Comparison of ENCODE assay signal across 19 cellular contexts in genomic region chr6:162772466-162772865, GRCh38. TPM values are rescaled to one million over a fixed set of nuclear protein-coding genes. Genes with fewer than 3 reads are reported as not detected.
A peak's percentile ranks its signal among the peaks of the same experiment; 100 is the strongest.
DNase-seq lines count a peak whose midpoint lies in the region; FAIRE-seq and TF ChIP-seq lines count a peak whose summit lies in the region.
"Had no signal": no experiment of that assay in that cellular context is flagged by ENCODE, and none has a peak within 500 bp of the region (broad histone marks: within the 10 kb centered on the region; RNA-seq: fewer than 3 reads in every experiment).

No MANE protein-coding gene starts in this region.

- peak overlapping the region; percentile 22 for H3K4me3 Mint-ChIP-seq in neural crest cell
- H3K4me3 Mint-ChIP-seq: B cell; CD4-positive, CD25-positive, alpha-beta regulatory T cell; CD8-positive, alpha-beta T cell; HFFc6 had no signal

- no peak for TF ChIP-seq CTCF in neural crest cell (conservative IDR thresholded peaks at IDR 0.05)

- no peaks in the 10 kb centered on the region for H3K27me3 Mint-ChIP-seq in neural crest cell (ENCODE audit: low read depth)
- H3K27me3 Mint-ChIP-seq: B cell; CD4-positive, CD25-positive, alpha-beta regulatory T cell had no signal

- H3K36me3 Mint-ChIP-seq in neural crest cell (ENCODE audit: low read depth) = peaks cover 4% of the 10 kb centered on the region
- H3K36me3 Mint-ChIP-seq: CD4-positive, CD25-positive, alpha-beta regulatory T cell; CD8-positive, alpha-beta T cell had no signal

- peaks cover 15% of the 10 kb centered on the region for H3K9me3 Mint-ChIP-seq in neural crest cell

- H3K4me1 Mint-ChIP-seq in neural crest cell = peaks cover 41% of the 10 kb centered on the region
- H3K4me1 Mint-ChIP-seq: B cell had no signal

- peak; percentile 24 for DNase-seq in ELF-1 (ENCODE audit: low read depth, low spot score)
- peak; percentile 23 for DNase-seq in left kidney (ENCODE audit: low read depth, low spot score)
- no peak for DNase-seq in neural crest cell (ENCODE audit: low read depth, low spot score)
- peak; percentile 69 for DNase-seq in renal cortical epithelial cell (ENCODE audit: low read depth)
- DNase-seq in NCI-H345 (lab: John Stamatoyannopoulos, UW) = no peak
- DNase-seq in HTR-8/SVneo (ENCODE audit: insufficient read length, low spot score) = no peak
- no peak for DNase-seq in OCI-M2 (lab: John Stamatoyannopoulos, UW; ENCODE audit: unreplicated experiment)
- DNase-seq: Caco-2; CD4-positive, CD25-positive, alpha-beta regulatory T cell; CD8-positive, alpha-beta T cell; DMS153; DND-41; GDM1; GOT3; HFFc6 had no signal

- no peak for FAIRE-seq in HTR-8/SVneo (lab: Jason Lieb, UNC)
- FAIRE-seq: A204.1, GM12878, H54 had no signal

- H3K27ac Mint-ChIP-seq in neural crest cell (ENCODE audit: unreplicated experiment) = peak overlapping the region; percentile 6
- H3K27ac Mint-ChIP-seq: B cell; CD4-positive, CD25-positive, alpha-beta regulatory T cell; CD8-positive, alpha-beta T cell; HFFc6 had no signal

RNA-seq across cellular contexts. Expression of gene PACRG, which starts 44.7 kb away (rescaled TPM):
- total RNA-seq in neural crest cell (0.59 and 1.8 TPM in 2 replicates), renal cortical epithelial cell (2.5 TPM in 1 of 2 replicates, not detected in the other)
- total RNA-seq: B cell, Caco-2, GM12878, HFFc6 had no signal

RNA-seq across cellular contexts. Expression of gene PRKN, which starts 44.9 kb away (rescaled TPM):
- total RNA-seq in neural crest cell (2.0 and 3.2 TPM in 2 replicates), renal cortical epithelial cell (3.6 and 3.8 TPM in 2 replicates)

Comparison
In these comparisons a context has a peak if more than half of its experiments do, and no peak if none do; other contexts are left out.
1. DNase-seq: peak in ELF-1 (single experiment), left kidney (single experiment) and renal cortical epithelial cell (single experiment); none in neural crest cell (single experiment), NCI-H345 (single experiment), HTR-8/SVneo (single experiment) and OCI-M2 (single experiment).